ENCODE assay signal across 9 cellular contexts in the genomic region with DNA sequence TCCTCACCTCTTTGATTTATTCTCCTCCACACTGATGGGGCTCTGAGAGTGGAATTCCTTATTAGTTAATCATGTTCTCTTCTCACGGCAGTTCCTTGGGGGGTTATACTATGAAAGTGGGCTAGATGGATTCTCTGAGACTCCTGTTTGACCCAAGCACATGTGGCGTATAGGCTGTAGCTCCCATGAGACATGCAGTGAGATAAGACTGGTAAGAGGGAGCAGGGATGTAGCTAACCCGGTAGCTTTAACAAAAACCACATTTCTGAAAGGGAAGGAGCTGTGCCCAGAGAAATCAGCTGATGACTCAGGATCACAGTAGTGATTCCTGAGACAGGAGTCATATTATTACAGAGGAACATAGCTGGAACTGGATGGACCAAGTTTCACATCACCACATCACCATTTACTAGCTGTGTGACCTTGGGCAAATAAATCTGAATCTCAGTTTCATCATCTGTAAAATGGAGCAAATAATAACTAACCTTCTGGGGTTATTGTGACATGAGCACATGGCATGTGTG.
DNase-seq lines count a peak whose midpoint lies in the region; ATAC-seq and TF ChIP-seq lines count a peak whose summit lies in the region.
"Had no signal": no experiment of that assay in that cellular context is flagged by ENCODE, and none has a peak within 500 bp of the region (broad histone marks: within the 10 kb centered on the region; RNA-seq: fewer than 3 reads in every experiment).

No MANE protein-coding gene starts in this region.

- H3K9ac ChIP-seq in fibroblast of lung (ENCODE audit: insufficient read depth, low read length) = no peak overlapping the region

- intact Hi-C loops in thyroid gland (cut with DNase I) = no loop called here
- intact Hi-C loops in head of caudate nucleus (cut with DNase I) = no loop called here

- H3K9me3 ChIP-seq in RWPE2 (ENCODE audit: severe bottlenecking) = no peaks in the 10 kb centered on the region
- H3K9me3 ChIP-seq in fibroblast of lung (ENCODE audit: control insufficient read depth, insufficient read depth, low read depth, low read length) = no peaks in the 10 kb centered on the region
- no peaks in the 10 kb centered on the region for H3K9me3 ChIP-seq in thyroid gland

- H3K4me3 ChIP-seq in RWPE2 (ENCODE audit: severe bottlenecking) (no peak overlapping the region), fibroblast of lung (replicated peaks in 1 of 4; ENCODE audit: control extremely low read depth in 1 of 4, insufficient read depth in 1 of 4, low read depth in 3 of 4, low read length in 4 of 4) (no peak overlapping the region), thyroid gland (replicated peaks in 1 of 3) (no peak overlapping the region)

- no peak overlapping the region for H2AFZ ChIP-seq in fibroblast of lung (ENCODE audit: low read length)

- in situ Hi-C loops in Caki2 (cut with HindIII; ENCODE audit: low pct_unique_long_range_greater_than_20kb, low sequenced_read_pairs) = no loop called here

- no peaks in the 10 kb centered on the region for H3K27me3 ChIP-seq in RWPE2 (ENCODE audit: insufficient read depth, poor library complexity, severe bottlenecking)
- H3K27me3 ChIP-seq in fibroblast of lung (ENCODE audit: control insufficient read depth, insufficient read depth, low read length) = no peaks in the 10 kb centered on the region
- no peaks in the 10 kb centered on the region for H3K27me3 ChIP-seq in thyroid gland

- WGBS in thyroid gland, 2 donors = 64 to 82% methylated on average over 3 of the region's 3 CpGs

- TF ChIP-seq POLR2A in thyroid gland (IDR thresholded peaks at IDR 0.05) = no peak

- DNase-seq in Caki2 (ENCODE audit: low read depth) (peak; percentile 67), RWPE2 (ENCODE audit: low spot score) (no peak), fibroblast of lung (ENCODE audit: low read depth in 2 of 2) (peak; percentile 96 to 99), renal cortical epithelial cell (ENCODE audit: low read depth) (peak; percentile 98), NCI-H69 (lab: John Stamatoyannopoulos, UW) (no peak), thyroid gland (no peak), head of caudate nucleus (no peak), globus pallidus (ENCODE audit: low spot score) (no peak)
- DNase-seq: NCI-H1436 had no signal

- H3K4me2 ChIP-seq in fibroblast of lung (ENCODE audit: extremely low read depth, insufficient read depth, low read length) = peak overlapping the region; percentile 36

- peak overlapping the region; percentile 66 for H3K27ac ChIP-seq in RWPE2 (ENCODE audit: poor library complexity, severe bottlenecking)
- H3K27ac ChIP-seq in fibroblast of lung (ENCODE audit: insufficient read depth, low read length) = peak overlapping the region; percentile 76
- H3K27ac ChIP-seq in thyroid gland = no peak overlapping the region

- H4K20me1 ChIP-seq in fibroblast of lung (ENCODE audit: control insufficient read depth, extremely low read depth, insufficient read depth, low read length) = no peaks in the 10 kb centered on the region

- peaks cover 73% of the 10 kb centered on the region for H3K79me2 ChIP-seq in fibroblast of lung (ENCODE audit: control insufficient read depth, insufficient read depth, low read length)

- H3K4me1 ChIP-seq in RWPE2 (ENCODE audit: insufficient read depth, poor library complexity, severe bottlenecking) = peaks cover 23% of the 10 kb centered on the region
- H3K4me1 ChIP-seq in fibroblast of lung (ENCODE audit: control insufficient read depth, extremely low read depth, insufficient read depth, low read length) = peaks cover 26% of the 10 kb centered on the region
- H3K4me1 ChIP-seq in thyroid gland = peaks cover 5 to 7% of the 10 kb centered on the region in 2 donors

- ATAC-seq in RWPE2 (ENCODE audit: low read depth) = peak; percentile 96

- H3K36me3 ChIP-seq in RWPE2 (ENCODE audit: low read depth) (peaks cover 45% of the 10 kb centered on the region), fibroblast of lung (ENCODE audit: control insufficient read depth, insufficient read depth, low read length) (peaks cover 12% of the 10 kb centered on the region), thyroid gland (peaks cover 5 to 12% of the 10 kb centered on the region in 2 donors)

- no peak for TF ChIP-seq CTCF in RWPE2 (IDR thresholded peaks at IDR 0.05; ENCODE audit: poor library complexity, severe bottlenecking)
- TF ChIP-seq CTCF in fibroblast of lung (conservative IDR thresholded peaks at IDR 0.05 in 1 of 2, IDR thresholded peaks at IDR 0.05 in 1 of 2; ENCODE audit: low read depth in 1 of 2, low read length in 2 of 2) = no peak
- TF ChIP-seq CTCF in thyroid gland (IDR thresholded peaks at IDR 0.05) = no peak

Comparison
In these comparisons a context has a peak if more than half of its experiments do, and no peak if none do; other contexts are left out.
1. DNase-seq: peak in Caki2 (single experiment), fibroblast of lung (2 of 2) and renal cortical epithelial cell (single experiment); none in RWPE2 (single experiment), NCI-H69 (single experiment), thyroid gland (0 of 2), head of caudate nucleus (0 of 42) and globus pallidus (single experiment).
2. H3K27ac ChIP-seq: peak in RWPE2 (single experiment) and fibroblast of lung (single experiment); none in thyroid gland (0 of 3).